ENCODE assay signal across 8 cellular contexts in the genomic region with DNA sequence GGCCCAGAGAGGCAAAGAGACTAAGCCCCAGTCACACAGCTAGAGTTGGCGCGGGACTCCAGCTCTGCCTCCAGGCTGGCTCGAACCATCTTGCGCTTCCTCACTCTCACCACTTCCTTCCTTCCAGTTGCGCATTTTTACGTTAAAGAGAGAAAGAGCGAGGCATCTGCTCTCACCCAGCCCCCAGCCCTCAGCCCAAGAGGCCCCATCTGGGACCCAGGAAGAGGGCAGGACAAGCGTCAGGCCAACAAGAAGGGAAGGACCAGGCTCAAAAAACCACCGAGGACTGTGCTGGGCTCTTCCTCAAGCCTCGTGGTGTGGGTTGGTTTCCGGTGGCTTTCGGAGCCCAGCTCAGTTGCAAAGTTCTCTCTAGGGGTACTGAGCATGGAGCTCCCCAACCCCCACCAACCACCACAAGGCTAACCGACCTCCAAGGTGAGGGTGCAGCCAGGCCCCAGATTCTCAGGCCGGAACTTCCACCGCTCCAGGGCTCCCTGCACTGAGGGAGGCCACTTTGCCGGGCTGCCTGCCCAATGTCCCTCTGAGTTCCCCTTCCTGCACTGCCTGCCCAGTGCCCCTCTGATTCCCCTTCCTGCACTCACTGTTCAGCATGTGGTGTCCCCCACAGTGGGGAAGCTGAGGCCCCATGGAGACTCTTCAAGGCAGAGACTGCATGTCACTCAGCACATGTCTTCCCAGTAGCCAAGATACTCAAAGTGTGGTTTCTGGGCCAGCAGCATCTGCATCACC. TPM values are rescaled to one million over a fixed set of nuclear protein-coding genes. Genes with fewer than 3 reads are reported as not detected.
DNase-seq lines count a peak whose midpoint lies in the region; ATAC-seq and TF ChIP-seq lines count a peak whose summit lies in the region.

No MANE protein-coding gene starts in this region.

- intact Hi-C loops in left colon (cut with DNase I, micrococcal nuclease) = no loop called here

- TF ChIP-seq CTCF in glutamatergic neuron (IDR thresholded peaks at IDR 0.05; ENCODE audit: partially characterized antibody, unreplicated experiment) (no peak), nephron progenitor cell (IDR thresholded peaks at IDR 0.05) (no peak), chondrocyte (IDR thresholded peaks at IDR 0.05) (no peak)

- H3K4me1 Mint-ChIP-seq in glutamatergic neuron (ENCODE audit: low read depth, unreplicated experiment) (peaks cover 18% of the 10 kb centered on the region), nephron progenitor cell (peaks cover 33% of the 10 kb centered on the region), chondrocyte (ENCODE audit: low read depth) (peaks cover 3% of the 10 kb centered on the region)

- H3K4me3 Mint-ChIP-seq in glutamatergic neuron (ENCODE audit: unreplicated experiment) = no peak overlapping the region
- H3K4me3 Mint-ChIP-seq in nephron progenitor cell = no peak overlapping the region
- no peak overlapping the region for H3K4me3 Mint-ChIP-seq in chondrocyte (ENCODE audit: unreplicated experiment)

- peak; percentile 72 for ATAC-seq in HG02678 (IDR thresholded peaks at IDR 0.05; ENCODE audit: unreplicated experiment)
- ATAC-seq in left colon = peak; percentile 28

- H3K27ac Mint-ChIP-seq in glutamatergic neuron (ENCODE audit: unreplicated experiment) (no peak overlapping the region), nephron progenitor cell (no peak overlapping the region), chondrocyte (ENCODE audit: unreplicated experiment) (no peak overlapping the region)

- H3K9me3 Mint-ChIP-seq in glutamatergic neuron (ENCODE audit: unreplicated experiment) (no peaks in the 10 kb centered on the region), nephron progenitor cell (no peaks in the 10 kb centered on the region), chondrocyte (ENCODE audit: low read depth) (no peaks in the 10 kb centered on the region)

- H3K27me3 Mint-ChIP-seq in glutamatergic neuron (ENCODE audit: unreplicated experiment) (peaks cover 15% of the 10 kb centered on the region), nephron progenitor cell (ENCODE audit: low read depth, poor library complexity) (peaks cover 13% of the 10 kb centered on the region), chondrocyte (ENCODE audit: low read depth) (peaks cover 25% of the 10 kb centered on the region)

- peak; percentile 94 for DNase-seq in GDM1 (lab: John Stamatoyannopoulos, UW)
- peak; percentile 16 to 36 for DNase-seq in activated CD4-positive, alpha-beta T cell treated with anti-CD3 and anti-CD28 coated beads, Interleukin-2, amount 50 U/mL, for 48 hours
- peak; percentile 32 to 43 for DNase-seq in left colon
- no peak for DNase-seq in glutamatergic neuron
- no peak for DNase-seq in nephron progenitor cell
- no peak for DNase-seq in chondrocyte (ENCODE audit: low spot score)
- DNase-seq in NCI-H1417 treated with DMSO at 0.1 percent for 48 hours (lab: John Stamatoyannopoulos, UW) = no peak

- H3K36me3 Mint-ChIP-seq in glutamatergic neuron (ENCODE audit: unreplicated experiment) (no peaks in the 10 kb centered on the region), nephron progenitor cell (ENCODE audit: low read depth) (no peaks in the 10 kb centered on the region), chondrocyte (ENCODE audit: low read depth) (no peaks in the 10 kb centered on the region)

RNA-seq across cellular contexts. Expression of a gene that starts 35.9 kb away (rescaled TPM):
- total RNA-seq in left colon = 1 to 10 TPM; 1.7 to 2.3 TPM
- total RNA-seq in glutamatergic neuron (ENCODE audit: unreplicated experiment) = 0.93 TPM
- total RNA-seq in chondrocyte = not detected in 3 replicates

Comparison
In these comparisons a context has a peak if more than half of its experiments do, and no peak if none do; other contexts are left out.
1. DNase-seq: peak in GDM1 (single experiment), activated CD4-positive, alpha-beta T cell treated with anti-CD3 and anti-CD28 coated beads, Interleukin-2, amount 50 U/mL, for 48 hours (2 of 2) and left colon (2 of 2); none in glutamatergic neuron (single experiment), nephron progenitor cell (single experiment), chondrocyte (single experiment) and NCI-H1417 treated with DMSO at 0.1 percent for 48 hours (single experiment).